In genomic region chr12:76348079-76348901, GRCh38 we compare ENCODE assay signal across 8 cellular contexts. TPM values are rescaled to one million over a fixed set of nuclear protein-coding genes. Genes with fewer than 3 reads are reported as not detected.
DNase-seq lines count a peak whose midpoint lies in the region; ATAC-seq lines count a peak whose summit lies in the region.

Gene BBS10, minus strand, starts transcription at chr12:76348415. Its CDS starts 57 bp downstream, at chr12:76348358.

- H3K4me3 ChIP-seq in esophagus (ENCODE audit: low read depth in 1 of 2, low read length in 2 of 2), result peak within 1 kb of the TSS; percentile 68 to 98
- H3K4me3 ChIP-seq in muscle layer of colon (ENCODE audit: low read depth in 1 of 2, low read length in 2 of 2), result peak within 1 kb of the TSS; percentile 33 to 96

- WGBS in esophagus, 2 donors, result 1% methylated on average over 49 of the region's 49 CpGs

- H3K27me3 ChIP-seq in esophagus (ENCODE audit: control insufficient read depth in 1 of 2, insufficient read depth in 2 of 2, low read length in 2 of 2), result no peaks in the 10 kb centered on the region
- no peaks in the 10 kb centered on the region for H3K27me3 ChIP-seq in muscle layer of colon (ENCODE audit: control insufficient read depth in 1 of 2, insufficient read depth in 2 of 2, low read length in 2 of 2)

- peak within 1 kb of the TSS; percentile 49 for H3K9ac ChIP-seq in muscle layer of colon (ENCODE audit: low read length)

- H3K36me3 ChIP-seq in esophagus (ENCODE audit: control insufficient read depth in 2 of 2, insufficient read depth in 2 of 2, low read length in 1 of 2), result no peaks in the 10 kb centered on the region
- H3K36me3 ChIP-seq in muscle layer of colon (ENCODE audit: insufficient read depth, low read length), result no peaks in the 10 kb centered on the region

- ATAC-seq in GM21526 (IDR thresholded peaks at IDR 0.05; ENCODE audit: low FRiP score, unreplicated experiment), result peak; percentile 96

- H3K4me1 ChIP-seq in esophagus (ENCODE audit: control insufficient read depth in 2 of 2, insufficient read depth in 2 of 2, low read length in 1 of 2) (no peaks in the 10 kb centered on the region), muscle layer of colon (ENCODE audit: insufficient read depth, low read length) (peaks cover 13% of the 10 kb centered on the region)

- H3K9me3 ChIP-seq in esophagus (ENCODE audit: control insufficient read depth in 2 of 2, insufficient read depth in 1 of 2, low read depth in 1 of 2, low read length in 1 of 2) (no peaks in the 10 kb centered on the region), muscle layer of colon (ENCODE audit: low read length) (no peaks in the 10 kb centered on the region)

- H3K27ac ChIP-seq in esophagus (ENCODE audit: low read depth in 2 of 2, low read length in 1 of 2) (peak within 1 kb of the TSS; percentile 80 to 98), muscle layer of colon (ENCODE audit: low read depth, low read length) (peak within 1 kb of the TSS; percentile 84)

- peak; percentile 75 for DNase-seq in DMS153 (lab: John Stamatoyannopoulos, UW)
- peak; percentile 76 for DNase-seq in HuH-7.5 (ENCODE audit: low spot score)
- DNase-seq in OCI-M1 (lab: John Stamatoyannopoulos, UW), result peak; percentile 94
- DNase-seq in activated T-cell treated with anti-CD3 and anti-CD28 coated beads, Interleukin-2, amount 50 U/mL, for 1 hour, result peak; percentile 83
- DNase-seq in stimulated activated CD8-positive, alpha-beta memory T cell treated with anti-CD3 and anti-CD28 coated beads, Interleukin-7, amount 100 ng/mL, for 24 hours (ENCODE audit: low read depth), result peak; percentile 73

RNA-seq across cellular contexts. Expression of gene BBS10, which starts in this region (rescaled TPM):
- 1 to 10 TPM; 2.5 to 3.0 TPM for polyA plus RNA-seq in esophagus

Comparison
In these comparisons a context has a peak if more than half of its experiments do, and no peak if none do; other contexts are left out.
1. Peak in every context shown above with its lines: DNase-seq, ATAC-seq, H3K4me3 ChIP-seq and H3K27ac ChIP-seq.